ENCODE assay signal across 1 cellular context in the genomic region with DNA sequence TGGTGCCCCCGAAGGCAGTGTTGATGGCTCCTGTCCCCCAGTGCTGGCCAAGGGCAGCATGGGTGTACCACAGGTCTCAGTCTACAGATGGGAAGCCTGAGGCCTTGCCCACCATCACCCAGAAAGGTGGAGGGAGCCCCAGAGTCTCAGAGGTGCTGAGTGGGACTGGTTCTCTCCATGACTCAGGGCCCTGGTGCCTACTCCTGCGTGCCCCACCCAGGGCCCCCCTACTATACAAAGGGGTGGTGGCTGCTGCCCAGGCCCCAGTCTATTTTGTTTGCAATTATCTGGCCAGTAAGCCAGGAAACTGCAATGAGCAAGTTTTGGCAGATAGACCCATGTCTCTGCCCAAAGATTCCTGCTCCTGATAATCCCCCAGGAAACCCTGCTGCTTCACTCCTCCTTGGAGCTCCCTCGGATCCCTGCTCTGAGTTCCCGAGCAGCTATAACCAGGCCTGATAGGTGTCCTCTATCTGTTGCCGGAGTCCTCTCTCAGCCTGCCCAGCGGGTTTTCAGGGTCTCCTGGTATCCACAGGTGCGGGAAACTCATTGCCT.
TF ChIP-seq lines count a peak whose summit lies in the region.

No MANE protein-coding gene starts in this region.

TF ChIP-seq in SK-N-SH treated with all-trans-retinoic acid at 6 μM for 48 hours, 23 proteins besides CTCF, POLR2A, EP300 and RAD21 (continued from another document):
- no peak for TF ChIP-seq ZNF8 (CRISPR knock-in tag; IDR thresholded peaks at IDR 0.05)
- TF ChIP-seq ARNTL (CRISPR knock-in tag; IDR thresholded peaks at IDR 0.05; ENCODE audit: borderline replicate concordance, low read depth): no peak
- no peak for TF ChIP-seq PPARA (CRISPR knock-in tag; IDR thresholded peaks at IDR 0.05; ENCODE audit: borderline replicate concordance)
- TF ChIP-seq RARB (CRISPR knock-in tag; IDR thresholded peaks at IDR 0.05): no peak
- TF ChIP-seq ISL1 (CRISPR knock-in tag; IDR thresholded peaks at IDR 0.05): 0 out of 2 replicates have a peak, but pooled peaks have one; percentile 12
- TF ChIP-seq, protein P1, sequence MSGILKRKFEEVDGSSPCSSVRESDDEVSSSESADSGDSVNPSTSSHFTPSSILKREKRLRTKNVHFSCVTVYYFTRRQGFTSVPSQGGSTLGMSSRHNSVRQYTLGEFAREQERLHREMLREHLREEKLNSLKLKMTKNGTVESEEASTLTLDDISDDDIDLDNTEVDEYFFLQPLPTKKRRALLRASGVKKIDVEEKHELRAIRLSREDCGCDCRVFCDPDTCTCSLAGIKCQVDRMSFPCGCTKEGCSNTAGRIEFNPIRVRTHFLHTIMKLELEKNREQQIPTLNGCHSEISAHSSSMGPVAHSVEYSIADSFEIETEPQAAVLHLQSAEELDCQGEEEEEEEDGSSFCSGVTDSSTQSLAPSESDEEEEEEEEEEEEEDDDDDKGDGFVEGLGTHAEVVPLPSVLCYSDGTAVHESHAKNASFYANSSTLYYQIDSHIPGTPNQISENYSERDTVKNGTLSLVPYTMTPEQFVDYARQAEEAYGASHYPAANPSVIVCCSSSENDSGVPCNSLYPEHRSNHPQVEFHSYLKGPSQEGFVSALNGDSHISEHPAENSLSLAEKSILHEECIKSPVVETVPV (CRISPR knock-in tag; IDR thresholded peaks at IDR 0.05): no peak
- TF ChIP-seq SNAI2 (CRISPR knock-in tag; IDR thresholded peaks at IDR 0.05): no peak
- TF ChIP-seq, protein P2, sequence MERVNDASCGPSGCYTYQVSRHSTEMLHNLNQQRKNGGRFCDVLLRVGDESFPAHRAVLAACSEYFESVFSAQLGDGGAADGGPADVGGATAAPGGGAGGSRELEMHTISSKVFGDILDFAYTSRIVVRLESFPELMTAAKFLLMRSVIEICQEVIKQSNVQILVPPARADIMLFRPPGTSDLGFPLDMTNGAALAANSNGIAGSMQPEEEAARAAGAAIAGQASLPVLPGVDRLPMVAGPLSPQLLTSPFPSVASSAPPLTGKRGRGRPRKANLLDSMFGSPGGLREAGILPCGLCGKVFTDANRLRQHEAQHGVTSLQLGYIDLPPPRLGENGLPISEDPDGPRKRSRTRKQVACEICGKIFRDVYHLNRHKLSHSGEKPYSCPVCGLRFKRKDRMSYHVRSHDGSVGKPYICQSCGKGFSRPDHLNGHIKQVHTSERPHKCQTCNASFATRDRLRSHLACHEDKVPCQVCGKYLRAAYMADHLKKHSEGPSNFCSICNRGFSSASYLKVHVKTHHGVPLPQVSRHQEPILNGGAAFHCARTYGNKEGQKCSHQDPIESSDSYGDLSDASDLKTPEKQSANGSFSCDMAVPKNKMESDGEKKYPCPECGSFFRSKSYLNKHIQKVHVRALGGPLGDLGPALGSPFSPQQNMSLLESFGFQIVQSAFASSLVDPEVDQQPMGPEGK (CRISPR knock-in tag; IDR thresholded peaks at IDR 0.05; ENCODE audit: borderline replicate concordance): no peak
- TF ChIP-seq OSR1 (CRISPR knock-in tag; IDR thresholded peaks at IDR 0.05): no peak
- no peak for TF ChIP-seq GLIS3 (CRISPR knock-in tag; IDR thresholded peaks at IDR 0.05)
- no peak for TF ChIP-seq ZNF565 (CRISPR knock-in tag; conservative IDR thresholded peaks at IDR 0.05; ENCODE audit: low read depth)
- no peak for TF ChIP-seq TOX (CRISPR knock-in tag; IDR thresholded peaks at IDR 0.05; ENCODE audit: borderline replicate concordance)
- TF ChIP-seq ZC3H10 (CRISPR knock-in tag; IDR thresholded peaks at IDR 0.05): no peak
- TF ChIP-seq, protein P3, sequence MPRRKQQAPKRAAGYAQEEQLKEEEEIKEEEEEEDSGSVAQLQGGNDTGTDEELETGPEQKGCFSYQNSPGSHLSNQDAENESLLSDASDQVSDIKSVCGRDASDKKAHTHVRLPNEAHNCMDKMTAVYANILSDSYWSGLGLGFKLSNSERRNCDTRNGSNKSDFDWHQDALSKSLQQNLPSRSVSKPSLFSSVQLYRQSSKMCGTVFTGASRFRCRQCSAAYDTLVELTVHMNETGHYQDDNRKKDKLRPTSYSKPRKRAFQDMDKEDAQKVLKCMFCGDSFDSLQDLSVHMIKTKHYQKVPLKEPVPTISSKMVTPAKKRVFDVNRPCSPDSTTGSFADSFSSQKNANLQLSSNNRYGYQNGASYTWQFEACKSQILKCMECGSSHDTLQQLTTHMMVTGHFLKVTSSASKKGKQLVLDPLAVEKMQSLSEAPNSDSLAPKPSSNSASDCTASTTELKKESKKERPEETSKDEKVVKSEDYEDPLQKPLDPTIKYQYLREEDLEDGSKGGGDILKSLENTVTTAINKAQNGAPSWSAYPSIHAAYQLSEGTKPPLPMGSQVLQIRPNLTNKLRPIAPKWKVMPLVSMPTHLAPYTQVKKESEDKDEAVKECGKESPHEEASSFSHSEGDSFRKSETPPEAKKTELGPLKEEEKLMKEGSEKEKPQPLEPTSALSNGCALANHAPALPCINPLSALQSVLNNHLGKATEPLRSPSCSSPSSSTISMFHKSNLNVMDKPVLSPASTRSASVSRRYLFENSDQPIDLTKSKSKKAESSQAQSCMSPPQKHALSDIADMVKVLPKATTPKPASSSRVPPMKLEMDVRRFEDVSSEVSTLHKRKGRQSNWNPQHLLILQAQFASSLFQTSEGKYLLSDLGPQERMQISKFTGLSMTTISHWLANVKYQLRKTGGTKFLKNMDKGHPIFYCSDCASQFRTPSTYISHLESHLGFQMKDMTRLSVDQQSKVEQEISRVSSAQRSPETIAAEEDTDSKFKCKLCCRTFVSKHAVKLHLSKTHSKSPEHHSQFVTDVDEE (CRISPR knock-in tag; IDR thresholded peaks at IDR 0.05): 0 out of 2 replicates have a peak, but pooled peaks have one; percentile 18
- TF ChIP-seq ZFP30 (CRISPR knock-in tag; IDR thresholded peaks at IDR 0.05): no peak
- TF ChIP-seq ZFP3 (CRISPR knock-in tag; IDR thresholded peaks at IDR 0.05): peak; percentile 35; the same call in 1 of the 2 replicates
